In the genomic region with DNA sequence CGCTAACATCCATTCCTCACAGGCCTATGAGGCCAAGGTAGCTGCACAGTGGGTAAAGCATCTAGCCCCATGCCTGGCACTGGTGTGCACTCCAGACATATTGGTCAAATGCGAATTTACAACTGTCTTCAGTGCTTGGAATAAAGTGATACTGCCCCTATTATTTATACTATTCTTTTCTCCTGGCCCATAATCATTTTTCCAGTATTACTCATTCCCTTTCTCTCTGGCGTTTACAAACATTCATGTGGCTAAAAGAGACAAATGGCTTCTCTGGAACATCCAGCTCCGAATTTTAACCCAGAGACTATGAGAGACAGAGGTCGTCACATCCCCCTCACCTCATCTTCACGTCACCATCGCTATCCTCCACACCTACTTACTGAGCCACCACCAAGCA, we compare ENCODE assay signal across 22 cellular contexts.
DNase-seq lines count a peak whose midpoint lies in the region; ATAC-seq, FAIRE-seq and TF ChIP-seq lines count a peak whose summit lies in the region.
"Had no signal": no experiment of that assay in that cellular context is flagged by ENCODE, and none has a peak within 500 bp of the region (broad histone marks: within the 10 kb centered on the region; RNA-seq: fewer than 3 reads in every experiment).

No MANE protein-coding gene starts in this region.

- TF ChIP-seq CTCF in fibroblast of the aortic adventitia (IDR thresholded peaks at IDR 0.05; ENCODE audit: insufficient read depth, low read length): no peak

- H3K4me3 ChIP-seq in fibroblast of the aortic adventitia (ENCODE audit: low read depth, low read length): no peak overlapping the region
- H3K4me3 ChIP-seq: GM12878 had no signal

- no peak for ATAC-seq in left colon
- ATAC-seq in GM18909 (IDR thresholded peaks at IDR 0.05; ENCODE audit: poor library complexity, unreplicated experiment): no peak
- ATAC-seq: GM12878, PC-3, SK-N-SH treated with all-trans-retinoic acid at 6 μM for 48 hours had no signal

- DNase-seq in ELR (ENCODE audit: low read depth): peak; percentile 9
- DNase-seq in M059J (ENCODE audit: low read depth): peak; percentile 11
- peak; percentile 7 for DNase-seq in fibroblast of the aortic adventitia (ENCODE audit: low read depth)
- DNase-seq in urothelium cell line (ENCODE audit: low spot score): no peak
- DNase-seq in ecto neural progenitor cell (ENCODE audit: low spot score): no peak
- DNase-seq in left colon: no peak
- DNase-seq: ACHN; Caco-2; CD4-positive, alpha-beta T cell; GF-D8; KBM-7; NCI-H1417; NCI-H187; NCI-H2107; NCI-H2227 treated with DMSO at 0.1 percent for 48 hours; NCI-H524; NCI-H82; PC-3; SIG-M5 had no signal

- FAIRE-seq in urothelium cell line (lab: Jason Lieb, UNC): peak; percentile 74
- FAIRE-seq: GM12878 had no signal

- intact Hi-C loops in left colon (cut with DNase I, micrococcal nuclease): loop anchor here in 1 of 2 donors (10.0 kb wide), 1 partner anchor 1251 kb away; no protein-coding TSS in a partner anchor

Comparison
In these comparisons a context has a peak if more than half of its experiments do, and no peak if none do; other contexts are left out.
1. DNase-seq: peak in ELR (single experiment), M059J (single experiment) and fibroblast of the aortic adventitia (single experiment); none in urothelium cell line (single experiment), ecto neural progenitor cell (single experiment) and left colon (0 of 2).